ENCODE assay signal across 7 cellular contexts in genomic region chr12:121239335-121239678, GRCh38.
DNase-seq lines count a peak whose midpoint lies in the region; ATAC-seq and TF ChIP-seq lines count a peak whose summit lies in the region.

No MANE protein-coding gene starts in this region.

- TF ChIP-seq CTCF in DND-41 (IDR thresholded peaks at IDR 0.05; ENCODE audit: borderline replicate concordance, extremely low read depth, low read length, poor library complexity, severe bottlenecking) (no peak), NB4 (IDR thresholded peaks at IDR 0.05; ENCODE audit: low read depth, low read length) (no peak), MM.1S (IDR thresholded peaks at IDR 0.05; ENCODE audit: low read length) (no peak)

- H3K27me3 ChIP-seq in DND-41 (ENCODE audit: insufficient read depth, low read length, poor library complexity) (no peaks in the 10 kb centered on the region), rectal smooth muscle tissue (ENCODE audit: control insufficient read depth, insufficient read depth, low read length) (no peaks in the 10 kb centered on the region), MM.1S (replicated peaks; ENCODE audit: insufficient read depth, low read length) (no peaks in the 10 kb centered on the region)

- H3K9me2 ChIP-seq in MM.1S (replicated peaks; ENCODE audit: insufficient read depth, low read length) = no peaks in the 10 kb centered on the region

- H3K4me1 ChIP-seq in DND-41 (ENCODE audit: insufficient read depth, low read length) (no peaks in the 10 kb centered on the region), rectal smooth muscle tissue (ENCODE audit: control insufficient read depth, insufficient read depth, low read length) (peaks cover 20% of the 10 kb centered on the region), MM.1S (ENCODE audit: low read length) (no peaks in the 10 kb centered on the region)

- H3K4me3 Mint-ChIP-seq in dendritic cell treated with granulocyte-macrophage colony-stimulating factor and Interleukin-4, amounts not matched to agents 40 ng/mL and 50 ng/mL, for 4 days = no peak overlapping the region

- H3K27ac ChIP-seq in DND-41 (ENCODE audit: low read length) (0 out of 2 replicates have a peak overlapping the region, but pooled peaks have one; percentile 45), rectal smooth muscle tissue (ENCODE audit: low read depth, low read length) (peak overlapping the region; percentile 73), MM.1S (ENCODE audit: low read length) (no peak overlapping the region)

- H2AFZ ChIP-seq in DND-41 (ENCODE audit: low read depth, low read length) (no peak overlapping the region), MM.1S (ENCODE audit: low read length) (no peak overlapping the region)

- H3K9me3 ChIP-seq in DND-41 (ENCODE audit: insufficient read depth, low read length, severe bottlenecking) (no peaks in the 10 kb centered on the region), MM.1S (replicated peaks; ENCODE audit: insufficient read depth, low read length) (no peaks in the 10 kb centered on the region)

- peaks cover 74% of the 10 kb centered on the region for H3K36me3 Mint-ChIP-seq in dendritic cell treated with granulocyte-macrophage colony-stimulating factor and Interleukin-4, amounts not matched to agents 40 ng/mL and 50 ng/mL, for 4 days (ENCODE audit: low read depth)

- no peaks in the 10 kb centered on the region for H3K27me3 Mint-ChIP-seq in dendritic cell treated with granulocyte-macrophage colony-stimulating factor and Interleukin-4, amounts not matched to agents 40 ng/mL and 50 ng/mL, for 4 days

- peaks cover 46% of the 10 kb centered on the region for H3K4me1 Mint-ChIP-seq in dendritic cell treated with granulocyte-macrophage colony-stimulating factor and Interleukin-4, amounts not matched to agents 40 ng/mL and 50 ng/mL, for 4 days (ENCODE audit: low read depth)

- peak overlapping the region; percentile 75 for H3K27ac Mint-ChIP-seq in dendritic cell treated with granulocyte-macrophage colony-stimulating factor and Interleukin-4, amounts not matched to agents 40 ng/mL and 50 ng/mL, for 4 days

- DNase-seq in DND-41 = no peak
- DNase-seq in NB4 (ENCODE audit: low read depth) = peak; percentile 94
- DNase-seq in MM.1S = no peak
- DNase-seq in NCI-H1694 (lab: John Stamatoyannopoulos, UW) = no peak
- no peak for DNase-seq in NCI-H446 treated with DMSO at 0.1 percent for 48 hours (lab: John Stamatoyannopoulos, UW)

- no peak overlapping the region for H3K4me3 ChIP-seq in DND-41 (ENCODE audit: low read depth in 1 of 2, low read length in 2 of 2)
- peak overlapping the region; percentile 45 for H3K4me3 ChIP-seq in NB4 (ENCODE audit: low read depth, low read length)
- H3K4me3 ChIP-seq in rectal smooth muscle tissue (ENCODE audit: low read length) = no peak overlapping the region
- H3K4me3 ChIP-seq in MM.1S (ENCODE audit: low read length) = no peak overlapping the region

- intact Hi-C loops in dendritic cell treated with granulocyte-macrophage colony-stimulating factor and Interleukin-4, amounts not matched to agents 40 ng/mL and 50 ng/mL, for 4 days (cut with micrococcal nuclease) = no loop called here

- no peaks in the 10 kb centered on the region for H3K79me2 ChIP-seq in DND-41 (ENCODE audit: insufficient read depth, low read length)
- H3K79me2 ChIP-seq in MM.1S (ENCODE audit: low read length) = no peaks in the 10 kb centered on the region

- TF ChIP-seq POLR2A in NB4 (IDR thresholded peaks at IDR 0.05; ENCODE audit: extremely low read depth, insufficient read length) = no peak

- H3K36me3 ChIP-seq in DND-41 (ENCODE audit: insufficient read depth, low read length) = peaks cover 61% of the 10 kb centered on the region
- H3K36me3 ChIP-seq in rectal smooth muscle tissue (ENCODE audit: control insufficient read depth, insufficient read depth, low read length) = peaks cover 10% of the 10 kb centered on the region
- H3K36me3 ChIP-seq in MM.1S (replicated peaks; ENCODE audit: insufficient read depth, low read length) = no peaks in the 10 kb centered on the region

- H3F3A ChIP-seq in MM.1S (ENCODE audit: insufficient read depth, low read length) = no peaks in the 10 kb centered on the region

- no peak overlapping the region for H3K4me2 ChIP-seq in DND-41 (ENCODE audit: insufficient read depth, low read length)
- H3K4me2 ChIP-seq in MM.1S (ENCODE audit: low read depth, low read length) = no peak overlapping the region

- ATAC-seq in DND-41 (ENCODE audit: insufficient read depth, low read depth) = no peak

- H4K20me1 ChIP-seq in DND-41 (ENCODE audit: insufficient read depth, low read length) (no peaks in the 10 kb centered on the region), MM.1S (ENCODE audit: insufficient read depth, low read length) (no peaks in the 10 kb centered on the region)

- H3K9ac ChIP-seq in DND-41 (ENCODE audit: low read depth, low read length) (no peak overlapping the region), rectal smooth muscle tissue (ENCODE audit: low read length) (no peak overlapping the region), MM.1S (ENCODE audit: low read length) (no peak overlapping the region)

- H3K9me3 Mint-ChIP-seq in dendritic cell treated with granulocyte-macrophage colony-stimulating factor and Interleukin-4, amounts not matched to agents 40 ng/mL and 50 ng/mL, for 4 days = no peaks in the 10 kb centered on the region
